Comparison of ENCODE assay signal across 29 cellular contexts in the genomic region with DNA sequence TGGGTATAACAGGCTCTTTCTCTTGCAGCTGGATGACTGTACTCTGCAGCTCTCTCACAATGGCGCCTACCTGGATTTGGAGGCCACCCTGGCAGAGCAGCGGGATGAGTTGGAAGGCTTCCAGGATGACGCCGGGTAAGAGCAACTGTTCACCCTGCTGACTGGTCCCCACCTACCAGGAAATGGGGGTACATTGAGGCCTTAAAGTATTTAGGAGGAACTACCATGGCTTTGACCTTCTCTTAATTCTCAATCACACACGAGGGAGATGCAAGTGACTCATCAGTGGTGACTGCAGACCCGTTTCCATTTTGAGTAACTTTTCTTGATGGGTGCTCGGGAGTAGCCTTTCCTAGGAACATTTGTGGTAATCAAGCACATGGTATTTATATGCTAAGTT. TPM values are rescaled to one million over a fixed set of nuclear protein-coding genes. Genes with fewer than 3 reads are reported as not detected.
DNase-seq lines count a peak whose midpoint lies in the region; ATAC-seq, FAIRE-seq and TF ChIP-seq lines count a peak whose summit lies in the region.
"Had no signal": no experiment of that assay in that cellular context is flagged by ENCODE, and none has a peak within 500 bp of the region (broad histone marks: within the 10 kb centered on the region; RNA-seq: fewer than 3 reads in every experiment).

No MANE protein-coding gene starts in this region.

- no peaks in the 10 kb centered on the region for H4K20me1 ChIP-seq in GM23248 (ENCODE audit: insufficient read depth)
- H4K20me1 ChIP-seq in astrocyte (ENCODE audit: insufficient read depth, low read length) = no peaks in the 10 kb centered on the region
- peaks cover 2% of the 10 kb centered on the region for H4K20me1 ChIP-seq in osteoblast (ENCODE audit: insufficient read depth, low read length)
- H4K20me1 ChIP-seq: BLaER1 treated with 17β-estradiol and CSF1 and Interleukin-3, amounts not matched to agents 10 nM and 100 nM had no signal

- no peak for FAIRE-seq in astrocyte (lab: Jason Lieb, UNC)
- FAIRE-seq: kidney had no signal

- H3K9me2 ChIP-seq in GM23248 (ENCODE audit: insufficient read depth) = no peaks in the 10 kb centered on the region

- no peak for ATAC-seq in stimulated activated naive B cell treated with anti-CD40 and anti-IgM and Interleukin-4, amounts not matched to agents 10 μg/mL and 1 μg/mL and 100 μg/mL, for 72 hours (replicated peaks)
- ATAC-seq: activated T-cell treated with anti-CD3 and anti-CD28 coated beads, Interleukin-2, amount 50 U/mL, for 4 hours; effector memory CD8-positive, alpha-beta T cell; Panc1; right lobe of liver had no signal

- H3K4me3 ChIP-seq in GM23248 (peak overlapping the region; percentile 18; the same call in 1 of the 2 replicates), astrocyte (ENCODE audit: insufficient read depth, low read depth, low read length) (peak overlapping the region; percentile 15), osteoblast (ENCODE audit: insufficient read depth, low read length) (no peak overlapping the region)
- H3K4me3 ChIP-seq: BLaER1 treated with 17β-estradiol and CSF1 and Interleukin-3, amounts not matched to agents 10 nM and 100 nM; heart right ventricle; right lobe of liver; tibial artery had no signal

- 48 to 58% methylated on average over 7 of the region's 7 CpGs for WGBS in GM23248 (ENCODE audit: low coverage in 1 of 2, low lambda C conversion rate in 2 of 2, missing lambda C conversion rate in 2 of 2), 2 experiments

- H2AFZ ChIP-seq in GM23248 (peak overlapping the region; percentile 9; the same call in 1 of the 2 replicates), astrocyte (ENCODE audit: low read depth, low read length) (peak overlapping the region; percentile 12), osteoblast (ENCODE audit: low read length) (peak overlapping the region; percentile 1)

- H3K36me3 Mint-ChIP-seq in astrocyte (ENCODE audit: low read depth, unreplicated experiment) = peaks cover 5% of the 10 kb centered on the region
- H3K36me3 Mint-ChIP-seq in stimulated activated naive B cell treated with anti-CD40 and anti-IgM and Interleukin-4, amounts not matched to agents 10 μg/mL and 1 μg/mL and 100 μg/mL, for 72 hours = no peaks in the 10 kb centered on the region
- H3K36me3 Mint-ChIP-seq: activated naive CD8-positive, alpha-beta T cell treated with anti-CD3 and anti-CD28 coated beads, Interleukin-2, amount 10 ng/mL, durations not matched to agents 7 days and 5 days had no signal

- no peaks in the 10 kb centered on the region for H3K27me3 Mint-ChIP-seq in astrocyte (ENCODE audit: low read depth, unreplicated experiment)
- H3K27me3 Mint-ChIP-seq in stimulated activated naive B cell treated with anti-CD40 and anti-IgM and Interleukin-4, amounts not matched to agents 10 μg/mL and 1 μg/mL and 100 μg/mL, for 72 hours = peaks cover 25 to 36% of the 10 kb centered on the region in 2 donors
- H3K27me3 Mint-ChIP-seq: activated naive CD8-positive, alpha-beta T cell treated with anti-CD3 and anti-CD28 coated beads, Interleukin-2, amount 10 ng/mL, durations not matched to agents 7 days and 5 days had no signal

- H3K79me2 ChIP-seq in GM23248 (ENCODE audit: insufficient read depth) (peaks cover 11% of the 10 kb centered on the region; the same call in 1 of the 2 replicates), astrocyte (ENCODE audit: insufficient read depth, low read length) (peaks cover 6% of the 10 kb centered on the region), osteoblast (ENCODE audit: insufficient read depth, low read length) (peaks cover 17% of the 10 kb centered on the region)

- H3K9ac ChIP-seq in GM23248 (peak overlapping the region; percentile 56), astrocyte (ENCODE audit: low read length) (no peak overlapping the region)
- H3K9ac ChIP-seq: BLaER1 treated with 17β-estradiol and CSF1 and Interleukin-3, amounts not matched to agents 10 nM and 100 nM had no signal

- no peaks in the 10 kb centered on the region for H3K9me3 ChIP-seq in GM23248 (ENCODE audit: low read depth)
- no peaks in the 10 kb centered on the region for H3K9me3 ChIP-seq in astrocyte (ENCODE audit: insufficient read depth, low read depth, low read length)
- no peaks in the 10 kb centered on the region for H3K9me3 ChIP-seq in osteoblast (ENCODE audit: low read depth, low read length)
- H3K9me3 ChIP-seq: heart right ventricle, right lobe of liver, tibial artery had no signal

- DNase-seq in GM23248 (peak; percentile 62), LHCN-M2 (ENCODE audit: low read depth) (peak; percentile 59), astrocyte (ENCODE audit: low read depth) (peak; percentile 20), osteoblast (ENCODE audit: insufficient read length, low spot score, missing footprints) (no peak), hepatic stellate cell (ENCODE audit: low spot score) (no peak), NCI-H1105 (lab: John Stamatoyannopoulos, UW) (no peak)
- DNase-seq in stimulated activated naive B cell treated with anti-CD40 and anti-IgM and Interleukin-4, amounts not matched to agents 10 μg/mL and 1 μg/mL and 100 μg/mL, for 72 hours = no peak
- DNase-seq: activated CD4-positive, alpha-beta T cell treated with anti-CD3 and anti-CD28 coated beads for 4 hours; activated gamma-delta T cell; activated naive CD8-positive, alpha-beta T cell treated with anti-CD3 and anti-CD28 coated beads, Interleukin-2, amount 10 ng/mL, durations not matched to agents 7 days and 5 days; activated T-cell treated with anti-CD3 and anti-CD28 coated beads, Interleukin-2, amount 50 U/mL, for 4 hours; central memory CD4-positive, alpha-beta T cell; effector memory CD8-positive, alpha-beta T cell; foreskin melanocyte; GF-D8; GOT3; heart right ventricle; KG1; kidney; NCI-H1417 treated with DMSO at 0.1 percent for 48 hours; NCI-H2081; NCI-H226; NCI-H526 treated with DMSO at 0.1 percent for 48 hours; right lobe of liver; stimulated activated CD4-positive, alpha-beta T cell treated with anti-CD3 and anti-CD28 coated beads, Interleukin-12 subunit alpha, Interleukin-12 subunit beta, amount 100 ng/mL, for 4 hours; tibial artery; WERI-Rb-1 had no signal

- H3K4me2 ChIP-seq in GM23248 (ENCODE audit: unreplicated experiment) = peak overlapping the region; percentile 51
- H3K4me2 ChIP-seq in astrocyte (ENCODE audit: low read length) = peak overlapping the region; percentile 62
- H3K4me2 ChIP-seq in osteoblast (ENCODE audit: insufficient read depth, low read length) = peak overlapping the region; percentile 46
- H3K4me2 ChIP-seq: BLaER1 treated with 17β-estradiol and CSF1 and Interleukin-3, amounts not matched to agents 10 nM and 100 nM had no signal

- H3K27ac Mint-ChIP-seq in astrocyte (ENCODE audit: unreplicated experiment) = no peak overlapping the region
- no peak overlapping the region for H3K27ac Mint-ChIP-seq in stimulated activated naive B cell treated with anti-CD40 and anti-IgM and Interleukin-4, amounts not matched to agents 10 μg/mL and 1 μg/mL and 100 μg/mL, for 72 hours
- H3K27ac Mint-ChIP-seq: activated naive CD8-positive, alpha-beta T cell treated with anti-CD3 and anti-CD28 coated beads, Interleukin-2, amount 10 ng/mL, durations not matched to agents 7 days and 5 days; effector memory CD8-positive, alpha-beta T cell had no signal

- H3F3A ChIP-seq in GM23248 (ENCODE audit: insufficient read depth) = peaks cover 40% of the 10 kb centered on the region

- H3K4me1 Mint-ChIP-seq in astrocyte (ENCODE audit: low read depth, unreplicated experiment) = peaks cover 17% of the 10 kb centered on the region
- no peaks in the 10 kb centered on the region for H3K4me1 Mint-ChIP-seq in stimulated activated naive B cell treated with anti-CD40 and anti-IgM and Interleukin-4, amounts not matched to agents 10 μg/mL and 1 μg/mL and 100 μg/mL, for 72 hours
- H3K4me1 Mint-ChIP-seq: activated naive CD8-positive, alpha-beta T cell treated with anti-CD3 and anti-CD28 coated beads, Interleukin-2, amount 10 ng/mL, durations not matched to agents 7 days and 5 days had no signal

- no peak overlapping the region for H3K4me3 Mint-ChIP-seq in astrocyte (ENCODE audit: unreplicated experiment)
- no peak overlapping the region for H3K4me3 Mint-ChIP-seq in stimulated activated naive B cell treated with anti-CD40 and anti-IgM and Interleukin-4, amounts not matched to agents 10 μg/mL and 1 μg/mL and 100 μg/mL, for 72 hours
- H3K4me3 Mint-ChIP-seq: activated naive CD8-positive, alpha-beta T cell treated with anti-CD3 and anti-CD28 coated beads, Interleukin-2, amount 10 ng/mL, durations not matched to agents 7 days and 5 days; activated T-cell treated with anti-CD3 and anti-CD28 coated beads, Interleukin-2, amount 50 U/mL, for 4 hours; effector memory CD8-positive, alpha-beta T cell had no signal

- in situ Hi-C loops in GM23248 (cut with MboI) = no loop called here

- H3K4me1 ChIP-seq in GM23248 (ENCODE audit: insufficient read depth) = peaks cover 31% of the 10 kb centered on the region
- H3K4me1 ChIP-seq in astrocyte (ENCODE audit: insufficient read depth, low read length) = peaks cover 18% of the 10 kb centered on the region
- H3K4me1 ChIP-seq in osteoblast (ENCODE audit: insufficient read depth, low read length) = peaks cover 25% of the 10 kb centered on the region
- H3K4me1 ChIP-seq: right lobe of liver had no signal

- H3K36me3 ChIP-seq in GM23248 (ENCODE audit: low read depth) (no peaks in the 10 kb centered on the region), astrocyte (ENCODE audit: insufficient read depth, low read length) (no peaks in the 10 kb centered on the region), osteoblast (ENCODE audit: insufficient read depth, low read length) (no peaks in the 10 kb centered on the region)
- H3K36me3 ChIP-seq: BLaER1 treated with 17β-estradiol and CSF1 and Interleukin-3, amounts not matched to agents 10 nM and 100 nM; right lobe of liver; tibial artery; WERI-Rb-1 had no signal

- H3K27me3 ChIP-seq in GM23248 (replicated peaks; ENCODE audit: insufficient read depth) = no peaks in the 10 kb centered on the region
- H3K27me3 ChIP-seq in astrocyte (ENCODE audit: insufficient read depth, low read length) = no peaks in the 10 kb centered on the region
- no peaks in the 10 kb centered on the region for H3K27me3 ChIP-seq in osteoblast (ENCODE audit: insufficient read depth, low read length)
- H3K27me3 ChIP-seq: BLaER1 treated with 17β-estradiol and CSF1 and Interleukin-3, amounts not matched to agents 10 nM and 100 nM; heart right ventricle; right lobe of liver; tibial artery had no signal

- H3K9me3 Mint-ChIP-seq in astrocyte (ENCODE audit: unreplicated experiment) = peaks cover 4% of the 10 kb centered on the region
- H3K9me3 Mint-ChIP-seq in stimulated activated naive B cell treated with anti-CD40 and anti-IgM and Interleukin-4, amounts not matched to agents 10 μg/mL and 1 μg/mL and 100 μg/mL, for 72 hours = no peaks in the 10 kb centered on the region
- H3K9me3 Mint-ChIP-seq: activated naive CD8-positive, alpha-beta T cell treated with anti-CD3 and anti-CD28 coated beads, Interleukin-2, amount 10 ng/mL, durations not matched to agents 7 days and 5 days; activated T-cell treated with anti-CD3 and anti-CD28 coated beads, Interleukin-2, amount 50 U/mL, for 4 hours; effector memory CD8-positive, alpha-beta T cell had no signal

- H3K27ac ChIP-seq in GM23248 (peak overlapping the region; percentile 84), astrocyte (ENCODE audit: low read depth, low read length) (peak overlapping the region; percentile 59), osteoblast (ENCODE audit: low read depth, low read length) (peak overlapping the region; percentile 74)
- H3K27ac ChIP-seq: BLaER1 treated with 17β-estradiol and CSF1 and Interleukin-3, amounts not matched to agents 10 nM and 100 nM; right lobe of liver; tibial artery; WERI-Rb-1 had no signal

- TF ChIP-seq CTCF in astrocyte (IDR thresholded peaks at IDR 0.05; ENCODE audit: insufficient read depth, low read depth, low read length) = no peak
- TF ChIP-seq CTCF in osteoblast (IDR thresholded peaks at IDR 0.05; ENCODE audit: extremely low read depth, low read depth, low read length) = no peak

RNA-seq across cellular contexts. Expression of a gene that starts 58.0 kb away (rescaled TPM):
- 10.1 and 13.5 TPM in 2 replicates for total RNA-seq in GM23248 (2014; rRNA removed; shearing (Covaris generic))
- polyA plus RNA-seq in GM23248 (2016; fragmentation: Nextera tagmentation; extraction: Ambion mirVana) = 1.4 and 1.6 TPM in 2 replicates
- total RNA-seq in LHCN-M2 (2014; rRNA removed) (8.5 and 8.7 TPM in 2 replicates), astrocyte (5.9 and 6.1 TPM in 2 replicates), osteoblast (13.0 and 17.4 TPM in 2 replicates)
- 3.3 TPM for polyA plus RNA-seq in LHCN-M2 (2012)
- total RNA-seq: activated naive CD8-positive, alpha-beta T cell treated with anti-CD3 and anti-CD28 coated beads, Interleukin-2, amount 10 ng/mL, durations not matched to agents 7 days and 5 days had no signal

Comparison
In these comparisons a context has a peak if more than half of its experiments do, and no peak if none do; other contexts are left out.
1. DNase-seq: peak in GM23248 (single experiment), LHCN-M2 (single experiment) and astrocyte (single experiment); none in osteoblast (single experiment), hepatic stellate cell (single experiment), NCI-H1105 (single experiment) and stimulated activated naive B cell treated with anti-CD40 and anti-IgM and Interleukin-4, amounts not matched to agents 10 μg/mL and 1 μg/mL and 100 μg/mL, for 72 hours (single experiment).
2. Peak in every context shown above with its lines, with median percentiles within 50 percentile points of each other: H2AFZ ChIP-seq, H3K27ac ChIP-seq and H3K4me2 ChIP-seq.